Comparison of ENCODE assay signal across 29 cellular contexts in genomic region chr6:70831427-70831826, GRCh38.
"Had no signal": no experiment of that assay in that cellular context is flagged by ENCODE, and none has a peak within 500 bp of the region (broad histone marks: within the 10 kb centered on the region; RNA-seq: fewer than 3 reads in every experiment).

No MANE protein-coding gene starts in this region.

- H3K4me3 Mint-ChIP-seq: dendritic cell treated with granulocyte-macrophage colony-stimulating factor and Interleukin-4, amounts not matched to agents 40 ng/mL and 50 ng/mL, for 4 days; effector memory CD8-positive, alpha-beta T cell; endodermal cell had no signal

- H3K4me1 Mint-ChIP-seq: endodermal cell had no signal

- H3K4me2 ChIP-seq: hepatocyte had no signal

- H2AFZ ChIP-seq: hepatocyte had no signal

- ATAC-seq: effector memory CD8-positive, alpha-beta T cell; esophagus mucosa; foreskin keratinocyte; gastrocnemius medialis; gastroesophageal sphincter; heart left ventricle; heart right ventricle had no signal

- H3K27me3 Mint-ChIP-seq: dendritic cell treated with granulocyte-macrophage colony-stimulating factor and Interleukin-4, amounts not matched to agents 40 ng/mL and 50 ng/mL, for 4 days; effector memory CD8-positive, alpha-beta T cell had no signal

- H3K4me3 ChIP-seq: coronary artery, dorsolateral prefrontal cortex, esophagus muscularis mucosa, esophagus squamous epithelium, gastrocnemius medialis, gastroesophageal sphincter, heart left ventricle, heart right ventricle, hepatocyte had no signal

- H3K27ac Mint-ChIP-seq: dendritic cell treated with granulocyte-macrophage colony-stimulating factor and Interleukin-4, amounts not matched to agents 40 ng/mL and 50 ng/mL, for 4 days; effector memory CD8-positive, alpha-beta T cell; endodermal cell had no signal

- H3K36me3 ChIP-seq: esophagus muscularis mucosa, gastrocnemius medialis, gastroesophageal sphincter, heart left ventricle, heart right ventricle had no signal

- H3K9me3 Mint-ChIP-seq: endodermal cell had no signal

- H3K4me1 ChIP-seq: esophagus muscularis mucosa, esophagus squamous epithelium, foreskin keratinocyte had no signal

- H3K27me3 ChIP-seq: dorsolateral prefrontal cortex, esophagus muscularis mucosa, esophagus squamous epithelium, foreskin keratinocyte, gastrocnemius medialis, gastroesophageal sphincter, heart left ventricle, heart right ventricle, hepatocyte had no signal

- FAIRE-seq: endometrium, endothelial cell of umbilical vein, frontal cortex had no signal

- H3K9me3 ChIP-seq: esophagus muscularis mucosa, esophagus squamous epithelium, gastrocnemius medialis, gastroesophageal sphincter had no signal

- DNase-seq: cortex of kidney; dermis blood vessel endothelial cell; dorsolateral prefrontal cortex; effector CD4-positive, alpha-beta T cell; effector CD8-positive, alpha-beta T cell; effector memory CD4-positive, alpha-beta T cell; effector memory CD8-positive, alpha-beta T cell; endodermal cell; erythroblast; esophagus squamous epithelium; foreskin fibroblast; foreskin keratinocyte; foreskin melanocyte; gastrocnemius medialis; glutamatergic neuron; head of caudate nucleus; heart left ventricle; heart right ventricle; hippocampal formation had no signal

- H3K27ac ChIP-seq: coronary artery, dorsolateral prefrontal cortex, epithelial cell of prostate, esophagus muscularis mucosa, esophagus squamous epithelium, foreskin keratinocyte, gastrocnemius medialis, gastroesophageal sphincter, heart left ventricle, heart right ventricle, hepatocyte had no signal
